Comparison of ENCODE assay signal across 6 cellular contexts in the genomic region with DNA sequence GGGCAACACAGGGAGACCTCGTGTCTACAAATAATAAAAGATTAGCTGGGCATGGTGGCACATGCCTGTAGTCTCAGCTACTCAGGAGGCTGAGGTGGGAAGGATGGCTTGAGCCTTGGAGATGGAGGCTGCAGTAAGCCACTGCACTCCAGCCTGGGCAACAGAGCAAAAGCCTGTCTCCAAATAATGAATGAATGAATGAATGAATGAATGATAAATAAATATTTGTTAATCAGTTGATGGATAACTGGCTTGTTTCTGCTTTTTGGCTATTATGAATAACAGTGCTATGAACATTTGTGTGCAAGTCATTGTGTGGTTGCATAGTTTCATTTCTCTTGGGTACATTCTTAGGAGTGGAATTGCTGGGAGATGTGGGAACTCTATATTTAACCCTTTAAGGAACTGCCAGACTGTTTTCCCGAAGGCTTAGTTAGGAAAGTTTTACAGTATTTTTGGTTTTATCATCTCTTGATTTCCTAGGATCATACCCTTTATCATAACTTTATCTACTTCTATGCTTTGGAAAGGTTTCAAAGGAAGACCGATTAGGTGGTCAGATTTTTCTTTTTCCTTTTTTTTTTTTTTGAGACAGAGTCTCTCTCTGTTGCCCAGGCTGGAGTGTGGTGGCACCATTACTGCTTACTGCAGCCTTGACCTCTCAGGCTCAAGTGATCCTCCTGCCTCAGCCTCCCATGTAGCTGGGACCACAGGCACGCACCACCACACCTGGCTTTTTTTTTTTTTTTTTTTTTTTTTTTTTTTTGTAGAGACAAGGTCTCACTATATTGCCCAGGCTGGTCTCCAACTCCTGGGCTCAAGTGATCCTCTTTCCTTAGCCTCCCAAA. TPM values are rescaled to one million over a fixed set of nuclear protein-coding genes. Genes with fewer than 3 reads are reported as not detected.
"Had no signal": no experiment of that assay in that cellular context is flagged by ENCODE, and none has a peak within 500 bp of the region (broad histone marks: within the 10 kb centered on the region; RNA-seq: fewer than 3 reads in every experiment).

No MANE protein-coding gene starts in this region.

RNA-seq across cellular contexts. Expression of a gene that starts 16.0 kb away (rescaled TPM):
- total RNA-seq: GM23248, H4, H7, HFFc6, HT1080, IMR-90 had no signal
- polyA plus RNA-seq: GM23248, IMR-90 had no signal
